In the genomic region with DNA sequence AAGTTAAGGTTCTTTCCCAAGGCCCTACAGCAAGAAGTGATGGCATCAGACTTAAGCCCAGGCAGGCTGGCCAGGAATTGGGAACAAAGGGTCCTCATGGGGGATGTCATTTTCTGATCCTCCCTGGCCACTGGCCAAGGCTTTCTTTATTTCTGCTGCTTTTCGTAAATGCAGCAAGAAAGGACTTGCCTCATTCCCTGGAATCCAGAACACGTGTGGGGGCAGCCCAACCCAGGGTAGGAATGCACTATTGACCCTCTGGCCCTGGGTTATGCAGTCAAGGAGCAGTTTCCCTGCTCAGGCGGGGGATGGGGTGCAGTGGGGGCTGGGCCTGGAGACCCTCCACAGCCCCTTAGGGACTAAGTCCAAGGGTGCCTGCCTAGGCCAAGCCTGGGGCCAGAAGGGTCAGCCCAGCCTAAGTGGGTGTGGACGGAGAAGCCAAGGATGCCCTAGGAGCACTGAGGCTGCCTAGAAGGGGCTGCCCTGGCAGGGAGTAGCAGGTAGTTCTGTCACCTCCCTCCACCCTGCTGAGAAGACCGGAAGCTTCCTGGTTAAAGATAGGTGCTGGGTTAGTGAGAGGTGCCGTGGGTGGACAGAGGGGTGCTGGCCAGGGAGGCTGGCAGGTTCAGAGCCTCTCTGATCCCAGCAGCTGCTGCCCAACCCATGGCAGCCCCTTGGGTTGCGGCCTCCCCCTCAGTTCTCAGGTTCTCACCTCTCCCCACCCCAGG, we compare ENCODE assay signal across 1 cellular context.
A peak's percentile ranks its signal among the peaks of the same experiment; 100 is the strongest.
TF ChIP-seq lines count a peak whose summit lies in the region.

No MANE protein-coding gene starts in this region.

TF ChIP-seq in H1, 55 proteins besides CTCF, POLR2A, EP300 and RAD21:
- TF ChIP-seq TEAD4 (IDR thresholded peaks at IDR 0.05; ENCODE audit: low read depth, low read length) (0 out of 2 replicates have a peak, but pooled peaks have one; percentile 28), RNF2 (IDR thresholded peaks at IDR 0.05; ENCODE audit: borderline replicate concordance, low read depth, low read length, missing control alignments, poor library complexity, severe bottlenecking) (no peak), MAFK (IDR thresholded peaks at IDR 0.05; ENCODE audit: low read depth, low read length) (no peak), HDAC6 (IDR thresholded peaks at IDR 0.05; ENCODE audit: low read depth, low read length) (no peak), EGR1 (IDR thresholded peaks at IDR 0.05; ENCODE audit: borderline replicate concordance, low read depth, low read length) (no peak), RXRA (IDR thresholded peaks at IDR 0.05; ENCODE audit: insufficient read depth, low read depth, low read length) (no peak), TAF1 (IDR thresholded peaks at IDR 0.05; ENCODE audit: low read depth, low read length) (no peak), NANOG (IDR thresholded peaks at IDR 0.05; ENCODE audit: insufficient read depth, low read depth, low read length, poor library complexity, severe bottlenecking) (no peak)
- TF ChIP-seq, protein P1, sequence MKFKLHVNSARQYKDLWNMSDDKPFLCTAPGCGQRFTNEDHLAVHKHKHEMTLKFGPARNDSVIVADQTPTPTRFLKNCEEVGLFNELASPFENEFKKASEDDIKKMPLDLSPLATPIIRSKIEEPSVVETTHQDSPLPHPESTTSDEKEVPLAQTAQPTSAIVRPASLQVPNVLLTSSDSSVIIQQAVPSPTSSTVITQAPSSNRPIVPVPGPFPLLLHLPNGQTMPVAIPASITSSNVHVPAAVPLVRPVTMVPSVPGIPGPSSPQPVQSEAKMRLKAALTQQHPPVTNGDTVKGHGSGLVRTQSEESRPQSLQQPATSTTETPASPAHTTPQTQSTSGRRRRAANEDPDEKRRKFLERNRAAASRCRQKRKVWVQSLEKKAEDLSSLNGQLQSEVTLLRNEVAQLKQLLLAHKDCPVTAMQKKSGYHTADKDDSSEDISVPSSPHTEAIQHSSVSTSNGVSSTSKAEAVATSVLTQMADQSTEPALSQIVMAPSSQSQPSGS (IDR thresholded peaks at IDR 0.05; ENCODE audit: low read length): no peak
